ENCODE assay signal across 31 cellular contexts in the genomic region with DNA sequence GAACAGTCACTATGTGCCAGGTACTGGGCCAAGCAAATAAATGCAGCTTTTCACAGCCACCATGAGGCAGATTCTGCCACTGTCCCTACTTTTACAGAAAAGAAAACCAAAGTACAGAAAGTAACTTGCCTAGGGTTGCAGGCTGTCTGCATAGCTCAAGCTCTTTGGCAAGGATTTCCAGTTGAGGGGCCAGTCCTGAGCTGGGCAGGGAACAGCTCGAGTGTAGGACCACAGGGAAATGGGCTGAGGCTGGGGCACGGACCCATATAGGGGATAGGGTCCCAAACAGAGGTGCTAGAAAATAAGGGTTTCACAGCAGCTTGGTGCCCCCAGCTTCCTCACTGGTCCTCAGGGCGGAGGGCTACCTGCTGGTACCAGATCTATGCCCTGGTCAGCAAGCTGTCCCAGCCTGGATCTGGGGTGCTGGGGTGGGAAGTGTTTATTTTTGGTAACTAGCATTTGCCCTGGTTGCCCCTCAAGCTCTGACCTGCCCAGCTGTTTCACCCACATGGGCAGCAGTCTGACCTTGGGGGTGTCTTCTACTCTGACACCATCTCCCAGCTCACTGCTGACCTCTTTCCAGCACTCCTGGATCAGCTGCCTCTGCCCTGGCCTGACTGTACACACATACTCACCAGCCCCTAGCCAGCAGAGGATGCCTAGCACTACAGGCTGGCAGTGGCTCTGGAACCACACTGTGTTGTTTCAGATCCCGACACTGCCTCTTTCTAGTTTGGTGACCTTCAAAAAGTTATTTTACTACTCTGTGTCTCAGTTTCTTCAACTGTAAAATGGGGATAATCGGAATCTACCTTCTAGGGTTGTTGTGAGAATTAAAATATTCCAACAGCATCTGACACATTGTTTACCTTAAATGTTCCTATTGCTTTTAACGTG. TPM values are rescaled to one million over a fixed set of nuclear protein-coding genes. Genes with fewer than 3 reads are reported as not detected.
DNase-seq lines count a peak whose midpoint lies in the region; ATAC-seq and TF ChIP-seq lines count a peak whose summit lies in the region.
"Had no signal": no experiment of that assay in that cellular context is flagged by ENCODE, and none has a peak within 500 bp of the region (broad histone marks: within the 10 kb centered on the region; RNA-seq: fewer than 3 reads in every experiment).

No MANE protein-coding gene starts in this region.

- H3K9me3 ChIP-seq in heart right ventricle = no peaks in the 10 kb centered on the region
- H3K9me3 ChIP-seq in ovary = no peaks in the 10 kb centered on the region
- H3K9me3 ChIP-seq: body of pancreas, left lung, upper lobe of left lung had no signal

- peak overlapping the region; percentile 29 for H3K27ac Mint-ChIP-seq in neural crest cell (ENCODE audit: unreplicated experiment)
- H3K27ac Mint-ChIP-seq: activated CD8-positive, alpha-beta memory T cell treated with anti-CD3 and anti-CD28 coated beads, Interleukin-2, amount 10 ng/mL, durations not matched to agents 7 days and 5 days; IgD-negative memory B cell; immature natural killer cell; mesothelial cell of epicardium; naive thymus-derived CD4-positive, alpha-beta T cell had no signal

- H3K36me3 ChIP-seq in heart right ventricle (no peaks in the 10 kb centered on the region), ovary (no peaks in the 10 kb centered on the region)
- H3K36me3 ChIP-seq: left lung, upper lobe of left lung had no signal

- H3K4me1 ChIP-seq in heart right ventricle (peaks cover 53 to 100% (median 92%) of the 10 kb centered on the region in 9 donors), ovary (ENCODE audit: insufficient read depth) (peaks cover 31% of the 10 kb centered on the region)
- H3K4me1 ChIP-seq: body of pancreas had no signal

- H3K36me3 Mint-ChIP-seq in neural crest cell (ENCODE audit: low read depth) = no peaks in the 10 kb centered on the region
- H3K36me3 Mint-ChIP-seq: activated CD8-positive, alpha-beta memory T cell treated with anti-CD3 and anti-CD28 coated beads, Interleukin-2, amount 10 ng/mL, durations not matched to agents 7 days and 5 days; IgD-negative memory B cell; immature natural killer cell; mesothelial cell of epicardium; naive thymus-derived CD4-positive, alpha-beta T cell had no signal

- H3K4me1 Mint-ChIP-seq in neural crest cell = peaks cover 9% of the 10 kb centered on the region
- H3K4me1 Mint-ChIP-seq: activated CD8-positive, alpha-beta memory T cell treated with anti-CD3 and anti-CD28 coated beads, Interleukin-2, amount 10 ng/mL, durations not matched to agents 7 days and 5 days; IgD-negative memory B cell; immature natural killer cell; naive thymus-derived CD4-positive, alpha-beta T cell had no signal

- in situ Hi-C loops in GM13976 (cut with MboI; ENCODE audit: low sequenced_read_pairs, unreplicated experiment) = no loop called here

- peak overlapping the region; percentile 30 to 94 (median 82) for H3K27ac ChIP-seq in heart right ventricle
- H3K27ac ChIP-seq in ovary = no peak overlapping the region
- H3K27ac ChIP-seq: body of pancreas, left lung had no signal

- intact Hi-C loops in Right ventricle myocardium inferior (cut with DNase I) (loop anchor here (2.0 to 5.0 kb wide), 2 partner anchors 16 to 33 kb away; a partner anchor contains a TSS), cardiac septum (cut with DNase I) (loop anchor here (5.0 kb wide), 1 partner anchor 38 kb away; no protein-coding TSS in a partner anchor), heart right ventricle (cut with DNase I) (loop anchor here in 1 of 10 donors (5.0 kb wide), 1 partner anchor 33 kb away; no protein-coding TSS in a partner anchor), ovary (cut with DNase I) (no loop called here)

- 71 to 79% methylated on average over 6 of the region's 6 CpGs for WGBS in heart right ventricle, 2 donors
- WGBS in ovary, 3 donors = 84 to 89% (median 85%) methylated on average over 6 of the region's 6 CpGs

- no peak for TF ChIP-seq POLR2A in ovary (IDR thresholded peaks at IDR 0.05)

- H3K4me3 ChIP-seq in heart right ventricle (no peak overlapping the region), ovary (no peak overlapping the region)
- H3K4me3 ChIP-seq: body of pancreas, left lung, upper lobe of left lung had no signal

- no peaks in the 10 kb centered on the region for H3K27me3 Mint-ChIP-seq in neural crest cell (ENCODE audit: low read depth)

- no peak for TF ChIP-seq EP300 in ovary (IDR thresholded peaks at IDR 0.05)

- peak; percentile 34 for ATAC-seq in Right ventricle myocardium inferior
- peak in 6 of 8 donors; percentile 31 to 50 (median 39) for ATAC-seq in heart right ventricle
- ATAC-seq in HG03469 (IDR thresholded peaks at IDR 0.05; ENCODE audit: unreplicated experiment) = no peak
- no peak for ATAC-seq in GM19455 (IDR thresholded peaks at IDR 0.05; ENCODE audit: unreplicated experiment)
- ATAC-seq: activated CD4-positive, CD25-positive, alpha-beta regulatory T cell treated with anti-CD3 and anti-CD28 coated beads, Interleukin-2, amount 50 U/mL, for 24 hours; activated CD8-positive, alpha-beta memory T cell treated with anti-CD3 and anti-CD28 coated beads, Interleukin-2, amount 10 ng/mL, durations not matched to agents 7 days and 5 days; activated T-cell treated with anti-CD3 and anti-CD28 coated beads, Interleukin-2, amount 50 U/mL, for 4 hours; body of pancreas; left lung; naive thymus-derived CD4-positive, alpha-beta T cell had no signal

- no peak for TF ChIP-seq CTCF in heart right ventricle (IDR thresholded peaks at IDR 0.05)
- TF ChIP-seq CTCF in neural crest cell (conservative IDR thresholded peaks at IDR 0.05) = no peak
- no peak for TF ChIP-seq CTCF in GM13976 (IDR thresholded peaks at IDR 0.05; ENCODE audit: borderline replicate concordance, control extremely low read depth, extremely low read depth, insufficient read depth, missing control alignments)
- no peak for TF ChIP-seq CTCF in ovary (IDR thresholded peaks at IDR 0.05)

- no peak overlapping the region for H3K4me3 Mint-ChIP-seq in neural crest cell
- H3K4me3 Mint-ChIP-seq: activated CD8-positive, alpha-beta memory T cell treated with anti-CD3 and anti-CD28 coated beads, Interleukin-2, amount 10 ng/mL, durations not matched to agents 7 days and 5 days; activated T-cell treated with anti-CD3 and anti-CD28 coated beads, Interleukin-2, amount 50 U/mL, for 4 hours; immature natural killer cell; mesothelial cell of epicardium; naive thymus-derived CD4-positive, alpha-beta T cell had no signal

- DNase-seq in Right ventricle myocardium inferior (ENCODE audit: missing footprints) = no peak
- DNase-seq in cardiac septum (ENCODE audit: low spot score) = no peak
- peak in 1 of 2 donors; percentile 50 for DNase-seq in heart right ventricle
- no peak for DNase-seq in neural crest cell (ENCODE audit: low read depth, low spot score)
- DNase-seq in GM13976 (ENCODE audit: low spot score) = no peak
- DNase-seq in ovary = no peak
- DNase-seq: activated CD4-positive, alpha-beta T cell treated with anti-CD3 and anti-CD28 coated beads, Interleukin-2, amount 50 U/mL, for 4 hours; activated CD8-positive, alpha-beta memory T cell treated with anti-CD3 and anti-CD28 coated beads, Interleukin-2, amount 10 ng/mL, durations not matched to agents 7 days and 5 days; activated T-cell treated with anti-CD3 and anti-CD28 coated beads, Interleukin-2, amount 50 U/mL, for 4 hours; body of pancreas; DND-41; effector CD4-positive, alpha-beta T cell; GF-D8; hypothalamus; immature natural killer cell; left lung; naive thymus-derived CD4-positive, alpha-beta T cell; NCI-H1048; NCI-H2107; NCI-H748 treated with DMSO at 0.1 percent for 48 hours; occipital lobe; SHP77; upper lobe of left lung had no signal

- no peaks in the 10 kb centered on the region for H3K27me3 ChIP-seq in heart right ventricle
- H3K27me3 ChIP-seq in ovary = no peaks in the 10 kb centered on the region
- H3K27me3 ChIP-seq: body of pancreas, left lung, upper lobe of left lung had no signal

- no peaks in the 10 kb centered on the region for H3K9me3 Mint-ChIP-seq in neural crest cell
- H3K9me3 Mint-ChIP-seq: activated T-cell treated with anti-CD3 and anti-CD28 coated beads, Interleukin-2, amount 50 U/mL, for 4 hours; immature natural killer cell; mesothelial cell of epicardium; naive thymus-derived CD4-positive, alpha-beta T cell had no signal

RNA-seq across cellular contexts. Expression of a gene that starts 16.2 kb away (rescaled TPM):
- total RNA-seq in Right ventricle myocardium inferior (396 TPM), cardiac septum (327 TPM), heart right ventricle (100 to 1,000 TPM; 221 to 381 (median 266) TPM), neural crest cell (24.7 and 27.0 TPM in 2 replicates), ovary (100 to 1,000 TPM in 2 of 7 donors, 10 to 100 TPM in 5; 35.9 to 148 (median 86.0) TPM)
- polyA plus RNA-seq in heart right ventricle (100 to 1,000 TPM in 1 of 2 donors, 10 to 100 TPM in 1; 78.6 to 128 TPM), ovary (10 to 100 TPM; 46.4 to 76.2 TPM)
- total RNA-seq: activated CD8-positive, alpha-beta memory T cell treated with anti-CD3 and anti-CD28 coated beads, Interleukin-2, amount 10 ng/mL, durations not matched to agents 7 days and 5 days; T-helper 2 cell treated with Interferon-gamma antibody and Interleukin-4, amounts not matched to agents 100 ng/mL and 5 ng/mL, for 36 hours had no signal
- polyA plus RNA-seq: IgD-negative memory B cell; immature natural killer cell; naive thymus-derived CD4-positive, alpha-beta T cell had no signal

RNA-seq across cellular contexts. Expression of a gene that starts 35.0 kb away (rescaled TPM):
- total RNA-seq in Right ventricle myocardium inferior = not detected
- total RNA-seq in cardiac septum = not detected
- total RNA-seq in heart right ventricle = under 1 TPM in 1 of 10 donors, not detected in 9; 0.44 TPM
- under 1 TPM in 1 of 2 donors, not detected in 1; 0.15 TPM for polyA plus RNA-seq in heart right ventricle
- total RNA-seq in neural crest cell = 0.79 TPM in 1 of 2 replicates, not detected in the other
- 1 to 10 TPM in 3 of 7 donors, under 1 TPM in 4; 0.43 to 9.8 (median 0.82) TPM for total RNA-seq in ovary
- polyA plus RNA-seq in ovary = under 1 TPM; 0.23 to 0.54 TPM
- total RNA-seq: activated CD8-positive, alpha-beta memory T cell treated with anti-CD3 and anti-CD28 coated beads, Interleukin-2, amount 10 ng/mL, durations not matched to agents 7 days and 5 days; activated T-cell treated with anti-CD3 and anti-CD28 coated beads, Interleukin-2, amount 50 U/mL, for 4 hours; chondrocyte; fibroblast of lung; T-helper 2 cell treated with Interferon-gamma antibody and Interleukin-4, amounts not matched to agents 100 ng/mL and 5 ng/mL, for 36 hours had no signal
- polyA plus RNA-seq: fibroblast of lung had no signal

Comparison
In these comparisons a context has a peak if more than half of its experiments do, and no peak if none do; other contexts are left out.
1. ATAC-seq: peak in Right ventricle myocardium inferior (single experiment) and heart right ventricle (6 of 8); none in HG03469 (single experiment) and GM19455 (single experiment).
2. H3K27ac ChIP-seq: peak in heart right ventricle (10 of 10); none in ovary (0 of 2).
3. intact Hi-C loops: an anchor here in Right ventricle myocardium inferior (2.0 to 5.0 kb wide) and cardiac septum (5.0 kb wide); none called in ovary.